In the genomic region with DNA sequence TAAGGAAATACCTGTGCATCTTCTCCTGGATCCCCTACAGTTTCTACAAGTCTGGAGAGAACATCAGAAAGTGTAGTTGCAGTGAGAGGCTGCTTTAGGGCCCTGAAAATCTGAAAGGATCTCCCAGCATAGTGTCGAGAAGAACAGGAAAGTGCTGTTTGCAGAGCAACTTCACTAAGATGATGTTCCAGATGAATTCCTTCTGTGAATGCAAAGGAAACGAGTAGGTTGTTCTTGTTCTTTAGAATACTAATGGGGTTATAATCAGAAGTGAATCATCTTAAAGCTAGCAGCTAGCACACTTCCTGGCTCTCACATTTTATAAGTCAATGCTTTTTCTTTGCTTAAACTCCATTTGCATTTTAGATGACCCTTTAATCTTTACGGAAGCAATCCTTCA, we compare ENCODE assay signal across 21 cellular contexts. TPM values are rescaled to one million over a fixed set of nuclear protein-coding genes. Genes with fewer than 3 reads are reported as not detected.
DNase-seq lines count a peak whose midpoint lies in the region; ATAC-seq, FAIRE-seq and TF ChIP-seq lines count a peak whose summit lies in the region.
"Had no signal": no experiment of that assay in that cellular context is flagged by ENCODE, and none has a peak within 500 bp of the region (broad histone marks: within the 10 kb centered on the region; RNA-seq: fewer than 3 reads in every experiment).

No MANE protein-coding gene starts in this region.

- no peak overlapping the region for H2AK9ac ChIP-seq in IMR-90 (replicated peaks; ENCODE audit: low read depth, low read length, poor library complexity)

- H4K8ac ChIP-seq in IMR-90 (ENCODE audit: low read depth in 2 of 2, low read length in 2 of 2): no peak overlapping the region
- H4K8ac ChIP-seq in trophoblast cell (ENCODE audit: low read depth, low read length): no peak overlapping the region

- H3K27ac ChIP-seq in A673 (ENCODE audit: low read depth, low read length, poor library complexity, severe bottlenecking): peak overlapping the region; percentile 32
- no peak overlapping the region for H3K27ac ChIP-seq in IMR-90 (ENCODE audit: insufficient read depth, low read length)
- peak overlapping the region in 8 of 59 donors; percentile 4 to 39 (median 9) for H3K27ac ChIP-seq in dorsolateral prefrontal cortex
- H3K27ac ChIP-seq in trophoblast cell (ENCODE audit: low read depth, low read length): no peak overlapping the region

- dilution Hi-C loops in IMR-90 (cut with HindIII; ENCODE audit: low sequenced_read_pairs, unreplicated experiment): no loop called here

- no peak overlapping the region for H4K12ac ChIP-seq in trophoblast cell (ENCODE audit: low read depth, low read length)

- no peak overlapping the region for H3K23ac ChIP-seq in IMR-90 (ENCODE audit: low read depth, low read length)
- H3K23ac ChIP-seq in trophoblast cell (ENCODE audit: low read length): no peak overlapping the region

- TF ChIP-seq RAD21 in IMR-90 (IDR thresholded peaks at IDR 0.05; ENCODE audit: low read length): no peak

- no peak overlapping the region for H4K5ac ChIP-seq in IMR-90 (ENCODE audit: low read depth, low read length)

- ATAC-seq in IMR-90 (ENCODE audit: low read depth): no peak
- ATAC-seq: GM23338, HepG2 had no signal

- H3K9me1 ChIP-seq in IMR-90 (ENCODE audit: insufficient read depth, low read length): no peaks in the 10 kb centered on the region

- H3K4ac ChIP-seq in IMR-90 (ENCODE audit: low read depth, low read length) (no peak overlapping the region), trophoblast cell (ENCODE audit: low read depth, low read length) (no peak overlapping the region)

- 100% methylated on average over 1 of the region's 3 CpGs; no CpG with 5 or more reads in 1 of the 2 experiments for WGBS in IMR-90 (ENCODE audit: extremely low coverage in 2 of 2, insufficient read length in 1 of 2), 2 experiments
- WGBS in trophoblast cell (ENCODE audit: extremely low coverage, insufficient coverage, insufficient read length): no CpG with 5 or more reads among the region's 3 CpGs

- no peak overlapping the region for H4K91ac ChIP-seq in IMR-90 (ENCODE audit: insufficient read depth, low read depth, low read length)
- H4K91ac ChIP-seq in trophoblast cell (ENCODE audit: low read depth, low read length): no peak overlapping the region

- intact Hi-C loops in A673 (cut with micrococcal nuclease; ENCODE audit: unreplicated experiment): loop anchor here (5.0 to 10.0 kb wide), 2 partner anchors 96 to 509 kb away; no protein-coding TSS in a partner anchor
- intact Hi-C loops in IMR-90 (cut with micrococcal nuclease): no loop called here
- intact Hi-C loops in dorsolateral prefrontal cortex (cut with DNase I): no loop called here

- H3K9me3 ChIP-seq in A673 (ENCODE audit: low read depth, low read length, poor library complexity, severe bottlenecking) (no peaks in the 10 kb centered on the region), IMR-90 (ENCODE audit: control insufficient read depth, insufficient read depth, low read length) (no peaks in the 10 kb centered on the region), trophoblast cell (ENCODE audit: insufficient read depth, low read depth, low read length) (no peaks in the 10 kb centered on the region)
- H3K9me3 ChIP-seq: Caco-2 had no signal

- H2AK5ac ChIP-seq in IMR-90 (ENCODE audit: low read depth, low read length): no peak overlapping the region
- H2AK5ac ChIP-seq in trophoblast cell (ENCODE audit: low read length): no peak overlapping the region

- H3K4me1 ChIP-seq in A673 (ENCODE audit: insufficient read depth, low read length, poor library complexity, severe bottlenecking) (peaks cover 32% of the 10 kb centered on the region), IMR-90 (ENCODE audit: control insufficient read depth, insufficient read depth, low read length) (no peaks in the 10 kb centered on the region), trophoblast cell (ENCODE audit: control insufficient read depth in 1 of 2, insufficient read depth in 2 of 2, low read length in 2 of 2) (no peaks in the 10 kb centered on the region)
- H3K4me1 ChIP-seq: Caco-2 had no signal

- no peak for TF ChIP-seq POLR2A in IMR-90 (IDR thresholded peaks at IDR 0.05; ENCODE audit: low read depth, low read length)
- no peak for TF ChIP-seq POLR2A in H54 (IDR thresholded peaks at IDR 0.05; ENCODE audit: low read depth, low read length)

- in situ Hi-C loops in IMR-90 (cut with MboI; ENCODE audit: low sequenced_read_pairs): loop anchor here (10.0 kb wide), 1 partner anchor 409 kb away; a partner anchor contains a TSS

- TF ChIP-seq CTCF in A673 (conservative IDR thresholded peaks at IDR 0.05; ENCODE audit: low read depth, low read length) (no peak), IMR-90 (conservative IDR thresholded peaks at IDR 0.05; ENCODE audit: low read depth, low read length) (no peak), dorsolateral prefrontal cortex (IDR thresholded peaks at IDR 0.05 in 54 of 56, conservative IDR thresholded peaks at IDR 0.05 in 2 of 56; ENCODE audit: low read depth in 1 of 56, partially characterized antibody in 56 of 56) (no peak)

- no peak overlapping the region for H2BK120ac ChIP-seq in IMR-90 (ENCODE audit: low read depth, low read length)
- no peak overlapping the region for H2BK120ac ChIP-seq in trophoblast cell (ENCODE audit: insufficient read depth, low read length, poor library complexity)

- no peak overlapping the region for H2BK15ac ChIP-seq in IMR-90 (ENCODE audit: low read depth, low read length)

- H2AFZ ChIP-seq in IMR-90 (replicated peaks; ENCODE audit: low read length, poor library complexity) (no peak overlapping the region), trophoblast cell (ENCODE audit: insufficient read depth, low read length, poor library complexity) (no peak overlapping the region)
- H2AFZ ChIP-seq: GM23338 had no signal

- POLR2A ChIA-PET in A673 (lab: Charles Lee; ENCODE audit: low non-redundant PET) (no interaction called here), IMR-90 (lab: Charles Lee; ENCODE audit: unreplicated experiment) (no interaction called here)

- no peak overlapping the region for H2BK20ac ChIP-seq in IMR-90 (ENCODE audit: low read depth, low read length)

- no peak overlapping the region for H3K4me2 ChIP-seq in IMR-90 (ENCODE audit: low read depth, low read length)
- H3K4me2 ChIP-seq in trophoblast cell (ENCODE audit: low read length): no peak overlapping the region
- H3K4me2 ChIP-seq: GM23338 had no signal

- no peak overlapping the region for H3K18ac ChIP-seq in IMR-90 (ENCODE audit: low read depth, low read length)
- no peak overlapping the region for H3K18ac ChIP-seq in trophoblast cell (ENCODE audit: low read length)

- H3K14ac ChIP-seq in IMR-90 (replicated peaks; ENCODE audit: low read depth, low read length) (no peak overlapping the region), trophoblast cell (ENCODE audit: low read length) (no peak overlapping the region)

- H3K36me3 ChIP-seq in A673 (ENCODE audit: insufficient read depth, low read length, poor library complexity, severe bottlenecking): peaks cover 19% of the 10 kb centered on the region
- peaks cover 20% of the 10 kb centered on the region for H3K36me3 ChIP-seq in IMR-90 (ENCODE audit: control insufficient read depth, insufficient read depth, low read length)
- peaks cover 5 to 20% of the 10 kb centered on the region in 2 experiments for H3K36me3 ChIP-seq in trophoblast cell (ENCODE audit: control insufficient read depth in 1 of 2, insufficient read depth in 2 of 2, low read length in 2 of 2)

- H2BK5ac ChIP-seq in IMR-90 (ENCODE audit: low read depth, low read length, poor library complexity, severe bottlenecking): no peak overlapping the region
- no peak overlapping the region for H2BK5ac ChIP-seq in trophoblast cell (ENCODE audit: low read depth, low read length, poor library complexity)

- H3K79me2 ChIP-seq in trophoblast cell (ENCODE audit: control insufficient read depth, insufficient read depth, low read length, poor library complexity): no peaks in the 10 kb centered on the region

- CTCF ChIA-PET in A673 (lab: Charles Lee): no interaction called here
- CTCF ChIA-PET in IMR-90 (lab: Yijun Ruan, JAX): interaction anchor here (0.5 kb wide), 1 partner anchor 19 kb away, joined by 3 read pairs; no protein-coding TSS in a partner anchor

- H3K27me3 ChIP-seq in A673 (replicated peaks; ENCODE audit: insufficient read depth, low read depth, low read length, poor library complexity) (no peaks in the 10 kb centered on the region), IMR-90 (ENCODE audit: control insufficient read depth, insufficient read depth, low read length) (no peaks in the 10 kb centered on the region), dorsolateral prefrontal cortex (no peaks in the 10 kb centered on the region), trophoblast cell (ENCODE audit: insufficient read depth, low read length) (no peaks in the 10 kb centered on the region)

- H3K4me3 ChIP-seq in A673 (ENCODE audit: low read depth, low read length, poor library complexity, severe bottlenecking) (no peak overlapping the region), IMR-90 (ENCODE audit: insufficient read depth, low read depth, low read length) (no peak overlapping the region), dorsolateral prefrontal cortex (no peak overlapping the region), trophoblast cell (ENCODE audit: low read depth, low read length) (no peak overlapping the region)
- H3K4me3 ChIP-seq: GM23338 had no signal

- no peaks in the 10 kb centered on the region for H3K79me1 ChIP-seq in IMR-90 (ENCODE audit: low read depth in 1 of 2, low read length in 2 of 2)
- no peaks in the 10 kb centered on the region for H3K79me1 ChIP-seq in trophoblast cell (ENCODE audit: low read length)

- no peak overlapping the region for H3K9ac ChIP-seq in IMR-90 (ENCODE audit: low read depth, low read length)
- no peak overlapping the region for H3K9ac ChIP-seq in trophoblast cell (ENCODE audit: low read length)

- BruUV-seq in A673 (replicated peaks; lab: Mats Ljungman, UMichigan): no TSS peak
- BruUV-seq in IMR-90 (replicated peaks; lab: Mats Ljungman, UMichigan): no TSS peak

- no peak overlapping the region for H3K56ac ChIP-seq in IMR-90 (ENCODE audit: extremely low read depth, insufficient read depth, low read length)

- no peaks in the 10 kb centered on the region for H4K20me1 ChIP-seq in IMR-90 (ENCODE audit: insufficient read depth, low read length)

- H2BK12ac ChIP-seq in trophoblast cell (ENCODE audit: low read length): no peak overlapping the region

- FAIRE-seq in H54 (lab: Jason Lieb, UNC): no peak
- FAIRE-seq: GM12891, GM19239, HepG2, RCC 7860 had no signal

- DNase-seq in A673 (ENCODE audit: low spot score) (peak; percentile 93), IMR-90 (peak; percentile 15), dermis blood vessel endothelial cell (peak; percentile 67), kidney glomerular epithelial cell (lab: John Stamatoyannopoulos, UW) (peak; percentile 8), activated T-cell treated with anti-CD3 and anti-CD28 coated beads for 4 hours (no peak), dorsolateral prefrontal cortex (no peak), trophoblast cell (no peak), H54 (ENCODE audit: insufficient read length, low spot score) (no peak)
- DNase-seq: Caco-2, NCI-H1105 treated with DMSO at 0.1 percent for 48 hours, NCI-H187, NCI-H2171 treated with DMSO at 0.1 percent for 48 hours, NCI-H82, SHP77 had no signal

RNA-seq across cellular contexts. Expression of a gene that starts 53.7 kb away (rescaled TPM):
- total RNA-seq in A673 (2021) (0.28 TPM in 1 of 2 replicates, not detected in the other), IMR-90 (2012; rRNA removed) (not detected in 2 replicates), dermis blood vessel endothelial cell (not detected in 2 replicates), dorsolateral prefrontal cortex (1 to 10 TPM in 4 of 120 experiments, under 1 TPM in 71, not detected in 45; 0.26 to 1.3 (median 0.58) TPM)
- polyA plus RNA-seq in IMR-90 (2012; rRNA removed): not detected in 2 replicates
- not detected in 2 replicates for polyA plus RNA-seq in IMR-90 (2012; cell fraction: cytosol; rRNA removed)
- 0.05 TPM in 1 of 2 replicates, not detected in the other for polyA plus RNA-seq in IMR-90 (2012; cell fraction: nucleus; rRNA removed; ENCODE audit: low replicate concordance)
- polyA plus RNA-seq in trophoblast cell (2013): not detected in 2 replicates
- total RNA-seq: Caco-2, G401, HepG2, NCI-H460 had no signal
- polyA plus RNA-seq: HepG2 had no signal

Comparison
In these comparisons a context has a peak if more than half of its experiments do, and no peak if none do; other contexts are left out.
1. DNase-seq: peak in A673 (single experiment), IMR-90 (single experiment), dermis blood vessel endothelial cell (single experiment) and kidney glomerular epithelial cell (single experiment); none in activated T-cell treated with anti-CD3 and anti-CD28 coated beads for 4 hours (single experiment), dorsolateral prefrontal cortex (0 of 10), trophoblast cell (0 of 2) and H54 (single experiment).